11 cellular contexts compared by ENCODE assay signal in the genomic region with DNA sequence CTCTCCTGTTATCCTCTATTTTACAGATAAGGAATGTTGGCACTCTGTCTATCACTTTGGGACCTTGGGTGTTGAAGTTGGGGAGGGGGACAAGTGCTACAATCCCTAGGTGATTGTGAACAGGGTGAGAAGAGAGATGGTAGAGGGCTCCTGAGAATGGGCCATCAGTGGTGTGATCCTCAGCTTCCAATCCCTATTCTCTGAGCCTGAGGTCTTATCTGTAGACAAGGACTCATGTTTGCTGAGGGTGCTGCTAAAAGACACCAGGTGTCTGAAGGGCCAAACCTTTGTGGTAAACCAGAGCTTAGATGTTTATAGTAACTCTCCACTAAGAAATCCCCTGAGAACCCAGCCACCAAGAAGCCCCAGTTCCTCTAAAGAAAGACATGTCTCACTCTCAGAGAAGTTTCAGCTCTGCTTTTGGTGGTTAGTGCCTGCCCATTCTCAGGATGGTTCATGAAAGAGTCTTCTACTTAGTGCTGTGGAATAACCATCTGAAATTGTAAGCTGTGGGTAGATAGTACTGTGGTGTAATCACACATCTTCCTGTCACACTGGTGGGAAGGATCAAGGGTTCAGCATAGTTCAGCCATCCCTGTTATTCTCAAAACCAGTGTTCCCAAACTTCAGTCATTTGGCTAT. TPM values are rescaled to one million over a fixed set of nuclear protein-coding genes. Genes with fewer than 3 reads are reported as not detected.
A peak's percentile ranks its signal among the peaks of the same experiment; 100 is the strongest.
DNase-seq lines count a peak whose midpoint lies in the region; ATAC-seq and TF ChIP-seq lines count a peak whose summit lies in the region.
"Had no signal": no experiment of that assay in that cellular context is flagged by ENCODE, and none has a peak within 500 bp of the region (broad histone marks: within the 10 kb centered on the region; RNA-seq: fewer than 3 reads in every experiment).

No MANE protein-coding gene starts in this region.

- H3K9me3 ChIP-seq in uterus = no peaks in the 10 kb centered on the region

- H3K36me3 Mint-ChIP-seq in memory B cell = peaks cover 2% of the 10 kb centered on the region

- DNase-seq in memory B cell (ENCODE audit: low spot score in 2 of 2) (peak; percentile 45 to 79), uterus (no peak), SIG-M5 treated with dmso at 0.1 percent for 504 hours (lab: John Stamatoyannopoulos, UW; ENCODE audit: unreplicated experiment) (no peak), dedifferentiated amniotic fluid mesenchymal stem cell (ENCODE audit: extremely low spot score) (no peak), OCI-M2 (lab: John Stamatoyannopoulos, UW; ENCODE audit: unreplicated experiment) (no peak)
- DNase-seq: foreskin melanocyte; NK-92 treated with Interleukin-12 subunit alpha and Interleukin-12 subunit beta, amount 100 ng/mL, for 24 hours had no signal

- no peak for TF ChIP-seq CTCF in uterus (IDR thresholded peaks at IDR 0.05)

- no peak overlapping the region for H3K4me3 ChIP-seq in uterus

- H3K9me3 Mint-ChIP-seq in memory B cell = no peaks in the 10 kb centered on the region

- H3K4me1 Mint-ChIP-seq in memory B cell = peaks cover 61% of the 10 kb centered on the region

- no peak for TF ChIP-seq POLR2A in uterus (IDR thresholded peaks at IDR 0.05)

- H3K27me3 ChIP-seq in uterus = no peaks in the 10 kb centered on the region

- no peaks in the 10 kb centered on the region for H3K36me3 ChIP-seq in uterus

- peak overlapping the region; percentile 97 for H3K27ac Mint-ChIP-seq in memory B cell

- ATAC-seq in GM18867 (IDR thresholded peaks at IDR 0.05; ENCODE audit: unreplicated experiment) = peak; percentile 90
- ATAC-seq in GM21528 (IDR thresholded peaks at IDR 0.05; ENCODE audit: low FRiP score, unreplicated experiment) = peak; percentile 93
- peak; percentile 78 for ATAC-seq in HG03460 (IDR thresholded peaks at IDR 0.05; ENCODE audit: unreplicated experiment)
- ATAC-seq in memory B cell (ENCODE audit: low read depth) = peak; percentile 86
- ATAC-seq: HCT116 had no signal

- peak overlapping the region; percentile 72 for H3K4me3 Mint-ChIP-seq in memory B cell

- H3K27ac ChIP-seq in uterus = no peak overlapping the region

- intact Hi-C loops in uterus (cut with DNase I; ENCODE audit: low total_unique reads) = no loop called here

- no peaks in the 10 kb centered on the region for H3K27me3 Mint-ChIP-seq in memory B cell

- H3K4me1 ChIP-seq in uterus = no peaks in the 10 kb centered on the region

RNA-seq across cellular contexts. Expression of a gene that starts 58.2 kb away (rescaled TPM):
- 1 to 10 TPM in 3 of 4 donors, under 1 TPM in 1; 0.88 to 6.4 (median 4.3) TPM for total RNA-seq in uterus

Comparison
In these comparisons a context has a peak if more than half of its experiments do, and no peak if none do; other contexts are left out.
1. DNase-seq: peak in memory B cell (2 of 2); none in uterus (0 of 2), SIG-M5 treated with dmso at 0.1 percent for 504 hours (single experiment), dedifferentiated amniotic fluid mesenchymal stem cell (single experiment) and OCI-M2 (single experiment).
2. Peak in every context shown above with its lines, with median percentiles within 50 percentile points of each other: ATAC-seq.